In the genomic region with DNA sequence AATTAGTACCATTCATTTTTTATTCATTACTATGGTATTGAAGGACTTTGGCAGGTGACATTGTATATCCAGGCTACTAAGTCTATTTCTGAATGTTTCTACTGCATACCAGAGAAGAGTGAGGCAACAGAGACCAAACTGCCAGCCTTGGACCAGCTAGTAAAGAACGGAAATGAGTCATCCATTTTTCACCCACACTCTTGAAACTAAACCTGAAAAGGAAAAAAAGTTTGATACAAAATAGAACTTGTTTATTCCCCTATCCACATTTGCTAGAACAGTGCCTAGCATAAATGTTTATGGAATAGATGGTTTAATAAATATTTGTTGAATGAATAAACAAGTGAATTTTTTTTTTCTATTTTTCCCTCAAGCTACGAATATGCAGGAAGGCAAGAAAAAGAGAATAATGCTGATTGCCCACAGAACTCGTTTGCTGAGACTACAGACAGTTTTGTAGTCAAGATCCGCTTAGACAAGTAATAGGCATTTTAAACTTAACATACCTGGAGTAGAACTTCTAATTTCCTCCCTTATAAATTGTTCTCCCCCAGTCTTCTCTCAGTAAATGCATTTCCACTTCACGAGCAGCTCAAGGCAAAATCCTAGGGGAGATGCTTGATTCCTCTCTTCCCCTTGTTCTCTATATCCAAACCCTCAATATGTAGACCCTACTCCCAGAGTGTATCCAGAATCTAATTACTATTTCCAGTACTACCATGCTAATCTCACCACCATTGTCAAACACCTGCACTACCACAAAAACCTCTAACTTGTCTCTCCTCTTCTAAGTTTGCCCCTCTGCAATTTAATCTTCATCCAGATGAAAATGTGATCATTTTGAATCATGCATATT, we compare ENCODE assay signal across 8 cellular contexts.
DNase-seq lines count a peak whose midpoint lies in the region; ATAC-seq and TF ChIP-seq lines count a peak whose summit lies in the region.

No MANE protein-coding gene starts in this region.

- DNase-seq in CD4-positive, CD25-positive, alpha-beta regulatory T cell = peak; percentile 8 to 87 (median 39)
- DNase-seq in choroid plexus epithelial cell (ENCODE audit: low read depth) = peak; percentile 92
- peak in 6 of 10 donors; percentile 3 to 36 (median 24) for DNase-seq in naive thymus-derived CD8-positive, alpha-beta T cell
- DNase-seq in ecto neural progenitor cell (ENCODE audit: low spot score) = no peak
- no peak for DNase-seq in testis

- WGBS in testis, 2 donors = 79 to 82% methylated on average over 5 of the region's 5 CpGs

- H3K4me3 Mint-ChIP-seq in CD4-positive, CD25-positive, alpha-beta regulatory T cell = peak overlapping the region; percentile 42 to 86 (median 62)
- peak overlapping the region; percentile 57 for H3K4me3 Mint-ChIP-seq in T-helper 1 cell treated with Interleukin-12 subunit alpha and Interleukin-12 subunit beta and Interleukin-4 antibody, amounts not matched to agents 30 μg/mL and 1 μg/mL, for 36 hours
- peak overlapping the region; percentile 32 to 79 (median 58) for H3K4me3 Mint-ChIP-seq in naive thymus-derived CD8-positive, alpha-beta T cell

- TF ChIP-seq POLR2A in testis (IDR thresholded peaks at IDR 0.05) = no peak

- H3K9me3 ChIP-seq in CD4-positive, CD25-positive, alpha-beta regulatory T cell (ENCODE audit: control insufficient read depth in 2 of 2, low read length in 2 of 2) = no peaks in the 10 kb centered on the region
- H3K9me3 ChIP-seq in testis = no peaks in the 10 kb centered on the region

- ATAC-seq in CD4-positive, CD25-positive, alpha-beta regulatory T cell (ENCODE audit: low read depth in 2 of 2) = peak; percentile 87 to 90
- ATAC-seq in GM19452 (IDR thresholded peaks at IDR 0.05; ENCODE audit: unreplicated experiment) = peak; percentile 78
- peak; percentile 73 for ATAC-seq in HG03460 (IDR thresholded peaks at IDR 0.05; ENCODE audit: unreplicated experiment)
- ATAC-seq in naive thymus-derived CD8-positive, alpha-beta T cell = peak; percentile 93 to 96

- H3K4me3 ChIP-seq in CD4-positive, CD25-positive, alpha-beta regulatory T cell (ENCODE audit: low read depth, low read length) = peak overlapping the region; percentile 62
- no peak overlapping the region for H3K4me3 ChIP-seq in choroid plexus epithelial cell (ENCODE audit: low read depth, low read length)
- no peak overlapping the region for H3K4me3 ChIP-seq in testis

- no peaks in the 10 kb centered on the region for H3K27me3 Mint-ChIP-seq in CD4-positive, CD25-positive, alpha-beta regulatory T cell
- no peaks in the 10 kb centered on the region for H3K27me3 Mint-ChIP-seq in T-helper 1 cell treated with Interleukin-12 subunit alpha and Interleukin-12 subunit beta and Interleukin-4 antibody, amounts not matched to agents 30 μg/mL and 1 μg/mL, for 36 hours (ENCODE audit: low read depth)
- no peaks in the 10 kb centered on the region for H3K27me3 Mint-ChIP-seq in naive thymus-derived CD8-positive, alpha-beta T cell

- peak overlapping the region; percentile 49 for H3K27ac ChIP-seq in CD4-positive, CD25-positive, alpha-beta regulatory T cell (ENCODE audit: insufficient read depth, low read length, poor library complexity, severe bottlenecking)
- no peak overlapping the region for H3K27ac ChIP-seq in testis

- H3K4me1 ChIP-seq in CD4-positive, CD25-positive, alpha-beta regulatory T cell (ENCODE audit: control insufficient read depth, insufficient read depth, low read length, poor library complexity, severe bottlenecking) = peaks cover 26% of the 10 kb centered on the region
- H3K4me1 ChIP-seq in testis = peaks cover 4% of the 10 kb centered on the region

- no peaks in the 10 kb centered on the region for H3K36me3 ChIP-seq in CD4-positive, CD25-positive, alpha-beta regulatory T cell (ENCODE audit: control insufficient read depth, insufficient read depth, low read length)
- no peaks in the 10 kb centered on the region for H3K36me3 ChIP-seq in testis (ENCODE audit: low read depth, missing control alignments)

- intact Hi-C loops in testis (cut with DNase I; ENCODE audit: low total_unique reads) = no loop called here

- TF ChIP-seq CTCF in choroid plexus epithelial cell (conservative IDR thresholded peaks at IDR 0.05; ENCODE audit: low read depth, low read length) = no peak
- no peak for TF ChIP-seq CTCF in testis (IDR thresholded peaks at IDR 0.05)

- no peaks in the 10 kb centered on the region for H3K27me3 ChIP-seq in CD4-positive, CD25-positive, alpha-beta regulatory T cell (ENCODE audit: control insufficient read depth, insufficient read depth, low read length)
- no peaks in the 10 kb centered on the region for H3K27me3 ChIP-seq in testis

- H3K36me3 Mint-ChIP-seq in CD4-positive, CD25-positive, alpha-beta regulatory T cell = no peaks in the 10 kb centered on the region
- peaks cover 5% of the 10 kb centered on the region for H3K36me3 Mint-ChIP-seq in T-helper 1 cell treated with Interleukin-12 subunit alpha and Interleukin-12 subunit beta and Interleukin-4 antibody, amounts not matched to agents 30 μg/mL and 1 μg/mL, for 36 hours (ENCODE audit: low read depth)
- H3K36me3 Mint-ChIP-seq in naive thymus-derived CD8-positive, alpha-beta T cell = no peaks in the 10 kb centered on the region

- H3K27ac Mint-ChIP-seq in CD4-positive, CD25-positive, alpha-beta regulatory T cell = peak overlapping the region; percentile 60 to 99 (median 87)
- peak overlapping the region; percentile 64 for H3K27ac Mint-ChIP-seq in T-helper 1 cell treated with Interleukin-12 subunit alpha and Interleukin-12 subunit beta and Interleukin-4 antibody, amounts not matched to agents 30 μg/mL and 1 μg/mL, for 36 hours
- H3K27ac Mint-ChIP-seq in naive thymus-derived CD8-positive, alpha-beta T cell = peak overlapping the region; percentile 20 to 93 (median 72)

- H3K9me3 Mint-ChIP-seq in CD4-positive, CD25-positive, alpha-beta regulatory T cell = peaks cover 0 to 4% (median 0%) of the 10 kb centered on the region in 7 donors
- H3K9me3 Mint-ChIP-seq in T-helper 1 cell treated with Interleukin-12 subunit alpha and Interleukin-12 subunit beta and Interleukin-4 antibody, amounts not matched to agents 30 μg/mL and 1 μg/mL, for 36 hours = no peaks in the 10 kb centered on the region
- no peaks in the 10 kb centered on the region for H3K9me3 Mint-ChIP-seq in naive thymus-derived CD8-positive, alpha-beta T cell

- H3K4me1 Mint-ChIP-seq in CD4-positive, CD25-positive, alpha-beta regulatory T cell = peaks cover 35 to 49% (median 44%) of the 10 kb centered on the region in 4 donors
- peaks cover 51% of the 10 kb centered on the region for H3K4me1 Mint-ChIP-seq in T-helper 1 cell treated with Interleukin-12 subunit alpha and Interleukin-12 subunit beta and Interleukin-4 antibody, amounts not matched to agents 30 μg/mL and 1 μg/mL, for 36 hours (ENCODE audit: low read depth)
- peaks cover 23 to 55% (median 35%) of the 10 kb centered on the region in 4 donors for H3K4me1 Mint-ChIP-seq in naive thymus-derived CD8-positive, alpha-beta T cell

- POLR2A ChIA-PET in naive thymus-derived CD8-positive, alpha-beta T cell (lab: Charles Lee) = interaction anchor here (0.6 to 0.7 kb wide), 2 partner anchors 22 to 208 kb away, joined by 3 read pairs; no protein-coding TSS in a partner anchor

Comparison
In these comparisons a context has a peak if more than half of its experiments do, and no peak if none do; other contexts are left out.
1. DNase-seq: peak in CD4-positive, CD25-positive, alpha-beta regulatory T cell (3 of 3), choroid plexus epithelial cell (single experiment) and naive thymus-derived CD8-positive, alpha-beta T cell (6 of 10); none in ecto neural progenitor cell (single experiment) and testis (single experiment).
2. Peak in every context shown above with its lines, with median percentiles within 50 percentile points of each other: ATAC-seq, H3K27ac Mint-ChIP-seq and H3K4me3 Mint-ChIP-seq.